8 cellular contexts compared by ENCODE assay signal in the genomic region with DNA sequence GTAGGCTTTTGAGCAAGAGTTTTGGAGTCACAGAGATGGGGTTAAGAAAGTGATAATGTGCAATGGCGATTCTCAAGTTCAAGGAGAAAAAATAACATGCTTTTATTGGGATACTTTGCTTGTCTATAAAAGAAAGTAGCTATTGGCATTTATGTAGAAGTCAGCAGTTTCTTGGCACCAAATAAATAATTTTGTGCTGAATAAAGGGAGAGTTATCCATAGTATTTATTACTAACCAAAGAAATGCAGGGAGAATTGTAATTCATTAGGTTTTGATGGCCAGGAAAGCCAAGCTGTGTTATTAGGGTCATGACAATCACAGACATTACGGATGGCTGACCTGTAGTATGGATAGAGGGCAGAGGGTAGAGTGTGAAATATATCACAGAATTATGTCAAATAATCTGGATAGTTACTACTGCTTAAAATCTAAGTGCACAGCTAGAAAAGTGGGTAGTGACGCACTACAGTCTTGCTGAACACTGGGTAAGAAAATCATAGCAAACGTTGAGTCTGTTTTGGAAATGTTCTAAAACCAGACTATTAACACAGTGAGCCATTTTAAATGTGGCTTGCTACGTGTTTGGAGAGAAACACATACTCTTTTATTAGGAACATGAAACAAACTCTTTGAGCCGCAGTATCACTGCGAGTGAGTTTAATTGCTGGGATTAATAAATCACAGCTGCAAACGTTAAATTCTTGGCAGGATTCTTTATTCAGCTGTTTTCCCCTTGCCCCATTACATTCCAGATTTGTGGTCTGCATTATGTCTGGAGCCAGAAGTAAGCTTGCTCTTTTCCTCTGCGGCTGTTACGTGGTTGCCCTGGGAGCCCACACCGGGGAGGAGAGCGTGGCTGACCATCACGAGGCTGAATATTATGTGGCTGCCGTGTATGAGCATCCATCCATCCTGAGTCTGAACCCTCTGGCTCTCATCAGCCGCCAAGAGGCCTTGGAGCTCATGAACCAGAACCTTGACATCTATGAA. TPM values are rescaled to one million over a fixed set of nuclear protein-coding genes. Genes with fewer than 3 reads are reported as not detected.
DNase-seq lines count a peak whose midpoint lies in the region; ATAC-seq, FAIRE-seq and TF ChIP-seq lines count a peak whose summit lies in the region.

No MANE protein-coding gene starts in this region.

- DNase-seq in natural killer cell treated with Interleukin-12 subunit alpha and Interleukin-12 subunit beta and Interleukin-15 and Interleukin-18, amount 100 ng/mL, for 72 hours (ENCODE audit: low spot score): no peak
- no peak for DNase-seq in natural killer cell
- peak; percentile 89 for DNase-seq in endothelial cell of umbilical vein (ENCODE audit: low read depth, low spot score)
- no peak for DNase-seq in omental fat pad (ENCODE audit: low spot score)
- DNase-seq in HuH-7 (ENCODE audit: low spot score): no peak
- no peak for DNase-seq in CD8-positive, alpha-beta memory T cell
- DNase-seq in NCI-H226: no peak

- CTCF ChIA-PET in endothelial cell of umbilical vein (lab: Charles Lee): interaction anchor here (0.6 to 4.7 kb wide), 4 partner anchors 11 to 177 kb away, joined by 3 to 44 read pairs (median 4); partner anchors contain the start of gene ANKRD28
- CTCF ChIA-PET in CD8-positive, alpha-beta memory T cell (lab: Charles Lee): interaction anchor here (1.6 to 2.0 kb wide), 2 partner anchors 8 to 177 kb away, joined by 5 to 7 read pairs; no protein-coding TSS in a partner anchor

- no peaks in the 10 kb centered on the region for H3K79me2 ChIP-seq in endothelial cell of umbilical vein (ENCODE audit: control insufficient read depth, insufficient read depth, low read length)

- no peaks in the 10 kb centered on the region for H3K9me3 ChIP-seq in endothelial cell of umbilical vein (replicated peaks; ENCODE audit: control insufficient read depth, insufficient read depth, low read length)
- no peaks in the 10 kb centered on the region for H3K9me3 ChIP-seq in CD8-positive, alpha-beta memory T cell (ENCODE audit: low read length)

- H3K27ac ChIP-seq in endothelial cell of umbilical vein (ENCODE audit: insufficient read depth, low read depth, low read length): peak overlapping the region; percentile 93
- no peak overlapping the region for H3K27ac ChIP-seq in CD8-positive, alpha-beta memory T cell (ENCODE audit: low read depth, low read length)

- no peaks in the 10 kb centered on the region for H3K36me3 ChIP-seq in endothelial cell of umbilical vein (ENCODE audit: control insufficient read depth in 2 of 2, extremely low read depth in 1 of 2, insufficient read depth in 2 of 2, low read length in 2 of 2)
- H3K36me3 ChIP-seq in CD8-positive, alpha-beta memory T cell (ENCODE audit: insufficient read depth, low read length): no peaks in the 10 kb centered on the region

- H2AFZ ChIP-seq in endothelial cell of umbilical vein (ENCODE audit: low read depth, low read length): peak overlapping the region; percentile 2

- FAIRE-seq in endothelial cell of umbilical vein (lab: Jason Lieb, UNC): peak; percentile 35

- no peaks in the 10 kb centered on the region for H3K36me3 Mint-ChIP-seq in natural killer cell treated with Interleukin-12 subunit alpha and Interleukin-12 subunit beta and Interleukin-15 and Interleukin-18, amount 100 ng/mL, for 72 hours
- no peaks in the 10 kb centered on the region for H3K36me3 Mint-ChIP-seq in natural killer cell
- H3K36me3 Mint-ChIP-seq in CD8-positive, alpha-beta memory T cell: peaks cover 0 to 11% (median 6%) of the 10 kb centered on the region in 3 donors

- H3K4me3 Mint-ChIP-seq in natural killer cell treated with Interleukin-12 subunit alpha and Interleukin-12 subunit beta and Interleukin-15 and Interleukin-18, amount 100 ng/mL, for 72 hours: peak overlapping the region; percentile 61
- no peak overlapping the region for H3K4me3 Mint-ChIP-seq in natural killer cell
- peak overlapping the region in 1 of 7 donors; percentile 6 for H3K4me3 Mint-ChIP-seq in CD8-positive, alpha-beta memory T cell

- peak overlapping the region; percentile 97 to 99 for H3K27ac Mint-ChIP-seq in natural killer cell treated with Interleukin-12 subunit alpha and Interleukin-12 subunit beta and Interleukin-15 and Interleukin-18, amount 100 ng/mL, for 72 hours
- H3K27ac Mint-ChIP-seq in natural killer cell: peak overlapping the region in 1 of 2 donors; percentile 65
- H3K27ac Mint-ChIP-seq in CD8-positive, alpha-beta memory T cell: peak overlapping the region in 1 of 8 donors; percentile 24

- TF ChIP-seq POLR2A in endothelial cell of umbilical vein (IDR thresholded peaks at IDR 0.05; ENCODE audit: low read depth, low read length): no peak

- H3K4me2 ChIP-seq in endothelial cell of umbilical vein (ENCODE audit: insufficient read depth, low read length): peak overlapping the region; percentile 21

- no peaks in the 10 kb centered on the region for H3K27me3 Mint-ChIP-seq in natural killer cell treated with Interleukin-12 subunit alpha and Interleukin-12 subunit beta and Interleukin-15 and Interleukin-18, amount 100 ng/mL, for 72 hours
- H3K27me3 Mint-ChIP-seq in natural killer cell (ENCODE audit: low read depth in 2 of 2): no peaks in the 10 kb centered on the region
- H3K27me3 Mint-ChIP-seq in CD8-positive, alpha-beta memory T cell: no peaks in the 10 kb centered on the region

- ATAC-seq in natural killer cell treated with Interleukin-12 subunit alpha and Interleukin-12 subunit beta and Interleukin-15 and Interleukin-18, amount 100 ng/mL, for 72 hours: no peak
- ATAC-seq in natural killer cell (no peak), omental fat pad (ENCODE audit: low FRiP score) (peak; percentile 49), GM21515 (IDR thresholded peaks at IDR 0.05; ENCODE audit: unreplicated experiment) (no peak)

- no peaks in the 10 kb centered on the region for H3K9me3 Mint-ChIP-seq in natural killer cell treated with Interleukin-12 subunit alpha and Interleukin-12 subunit beta and Interleukin-15 and Interleukin-18, amount 100 ng/mL, for 72 hours
- no peaks in the 10 kb centered on the region for H3K9me3 Mint-ChIP-seq in natural killer cell
- no peaks in the 10 kb centered on the region for H3K9me3 Mint-ChIP-seq in CD8-positive, alpha-beta memory T cell

- H3K9ac ChIP-seq in endothelial cell of umbilical vein (replicated peaks; ENCODE audit: extremely low read depth, insufficient read depth, low read length): peak overlapping the region; percentile 77

- no TSS peak for BruUV-seq in endothelial cell of umbilical vein (replicated peaks; lab: Mats Ljungman, UMichigan)

- no peaks in the 10 kb centered on the region for H4K20me1 ChIP-seq in endothelial cell of umbilical vein (replicated peaks; ENCODE audit: control insufficient read depth, extremely low read depth, insufficient read depth, low read length)

- no peak for TF ChIP-seq CTCF in natural killer cell (IDR thresholded peaks at IDR 0.05)
- no peak for TF ChIP-seq CTCF in endothelial cell of umbilical vein (IDR thresholded peaks at IDR 0.05; ENCODE audit: extremely low read depth in 1 of 2, insufficient read depth in 1 of 2, low read depth in 1 of 2, low read length in 2 of 2)
- no peak for TF ChIP-seq CTCF in omental fat pad (IDR thresholded peaks at IDR 0.05)

- peaks cover 63 to 70% of the 10 kb centered on the region in 2 donors for H3K4me1 Mint-ChIP-seq in natural killer cell treated with Interleukin-12 subunit alpha and Interleukin-12 subunit beta and Interleukin-15 and Interleukin-18, amount 100 ng/mL, for 72 hours (ENCODE audit: low read depth in 2 of 2)
- peaks cover 52 to 56% of the 10 kb centered on the region in 2 donors for H3K4me1 Mint-ChIP-seq in natural killer cell
- H3K4me1 Mint-ChIP-seq in CD8-positive, alpha-beta memory T cell: peaks cover 31 to 58% (median 54%) of the 10 kb centered on the region in 3 donors

- no peak overlapping the region for H3K4me3 ChIP-seq in endothelial cell of umbilical vein (replicated peaks in 1 of 3; ENCODE audit: insufficient read depth in 1 of 3, low read depth in 1 of 3, low read length in 3 of 3)
- no peak overlapping the region for H3K4me3 ChIP-seq in CD8-positive, alpha-beta memory T cell (ENCODE audit: low read length)

- H3K4me1 ChIP-seq in endothelial cell of umbilical vein (ENCODE audit: control insufficient read depth, extremely low read depth, insufficient read depth, low read length): peaks cover 81% of the 10 kb centered on the region
- peaks cover 21% of the 10 kb centered on the region for H3K4me1 ChIP-seq in CD8-positive, alpha-beta memory T cell (ENCODE audit: insufficient read depth, low read length)

- H3K9me1 ChIP-seq in endothelial cell of umbilical vein (replicated peaks; ENCODE audit: control insufficient read depth, extremely low read depth, insufficient read depth, low read length): no peaks in the 10 kb centered on the region

- POLR2A ChIA-PET in endothelial cell of umbilical vein (lab: Charles Lee): interaction anchor here (0.6 to 3.8 kb wide), 2 partner anchors 13 to 398 kb away, joined by 4 to 21 read pairs; no protein-coding TSS in a partner anchor
- POLR2A ChIA-PET in CD8-positive, alpha-beta memory T cell (lab: Charles Lee): no interaction called here

- dilution Hi-C loops in endothelial cell of umbilical vein (cut with MboI; ENCODE audit: extremely low pct_ligation_motif_present, low sequenced_read_pairs): loop anchor here (25.0 kb wide), 1 partner anchor 427 kb away; no protein-coding TSS in a partner anchor

- intact Hi-C loops in natural killer cell (cut with micrococcal nuclease): no loop called here
- intact Hi-C loops in endothelial cell of umbilical vein (cut with micrococcal nuclease): loop anchor here (5.0 to 10.0 kb wide), 2 partner anchors 340 to 847 kb away; no protein-coding TSS in a partner anchor

- H3K27me3 ChIP-seq in endothelial cell of umbilical vein (ENCODE audit: control insufficient read depth in 2 of 2, insufficient read depth in 2 of 2, low read length in 2 of 2): no peaks in the 10 kb centered on the region
- H3K27me3 ChIP-seq in CD8-positive, alpha-beta memory T cell (ENCODE audit: insufficient read depth, low read length, poor library complexity, severe bottlenecking): no peaks in the 10 kb centered on the region

RNA-seq across cellular contexts. Expression of gene BTD, which starts 33.4 kb away (rescaled TPM):
- total RNA-seq in natural killer cell treated with Interleukin-12 subunit alpha and Interleukin-12 subunit beta and Interleukin-15 and Interleukin-18, amount 100 ng/mL, for 72 hours: 1 to 10 TPM; 6.8 to 8.3 TPM
- 10 to 100 TPM; 19.9 to 27.5 (median 23.6) TPM for total RNA-seq in natural killer cell
- total RNA-seq in endothelial cell of umbilical vein: 18.7 and 20.3 TPM in 2 replicates
- polyA plus RNA-seq in endothelial cell of umbilical vein: 27.1 and 32.2 TPM in 2 replicates
- polyA plus RNA-seq in endothelial cell of umbilical vein (2011; cell fraction: cytosol; rRNA removed): 24.7 and 26.8 TPM in 2 replicates
- 22.9 and 23.5 TPM in 2 replicates for polyA plus RNA-seq in endothelial cell of umbilical vein (2011; cell fraction: nucleus; rRNA removed)
- 15.7 and 17.1 TPM in 2 replicates for polyA plus RNA-seq in endothelial cell of umbilical vein (2012)
- polyA minus RNA-seq in endothelial cell of umbilical vein: 48.8 and 59.8 TPM in 2 replicates
- polyA minus RNA-seq in endothelial cell of umbilical vein (2011; cell fraction: cytosol; rRNA and poly(A)+ RNA removed): 12.0 TPM
- 26.5 and 38.8 TPM in 2 replicates for polyA minus RNA-seq in endothelial cell of umbilical vein (2011; cell fraction: nucleus; rRNA and poly(A)+ RNA removed)
- total RNA-seq in omental fat pad: 10 to 100 TPM; 17.0 to 49.4 (median 41.6) TPM
- total RNA-seq in CD8-positive, alpha-beta memory T cell: 1 to 10 TPM; 5.5 to 6.0 TPM
- polyA plus RNA-seq in CD8-positive, alpha-beta memory T cell: 20.7 TPM

RNA-seq across cellular contexts. Expression of gene HACL1, which starts 33.6 kb away (rescaled TPM):
- total RNA-seq in natural killer cell treated with Interleukin-12 subunit alpha and Interleukin-12 subunit beta and Interleukin-15 and Interleukin-18, amount 100 ng/mL, for 72 hours: 10 to 100 TPM; 24.4 to 28.0 TPM
- 10 to 100 TPM; 36.7 to 39.8 (median 37.3) TPM for total RNA-seq in natural killer cell
- total RNA-seq in endothelial cell of umbilical vein: 27.4 and 29.9 TPM in 2 replicates
- polyA plus RNA-seq in endothelial cell of umbilical vein: 14.4 and 16.5 TPM in 2 replicates
- polyA plus RNA-seq in endothelial cell of umbilical vein (2011; cell fraction: cytosol; rRNA removed): 19.0 and 19.5 TPM in 2 replicates
- polyA plus RNA-seq in endothelial cell of umbilical vein (2011; cell fraction: nucleus; rRNA removed): 36.6 and 37.8 TPM in 2 replicates
- 18.1 and 24.8 TPM in 2 replicates for polyA plus RNA-seq in endothelial cell of umbilical vein (2012)
- 84.9 and 93.4 TPM in 2 replicates for polyA minus RNA-seq in endothelial cell of umbilical vein
- 17.7 TPM for polyA minus RNA-seq in endothelial cell of umbilical vein (2011; cell fraction: cytosol; rRNA and poly(A)+ RNA removed)
- polyA minus RNA-seq in endothelial cell of umbilical vein (2011; cell fraction: nucleus; rRNA and poly(A)+ RNA removed): 96.8 and 111 TPM in 2 replicates
- 10 to 100 TPM; 19.8 to 26.4 (median 21.1) TPM for total RNA-seq in omental fat pad
- 10 to 100 TPM; 34.6 to 37.7 TPM for total RNA-seq in CD8-positive, alpha-beta memory T cell
- polyA plus RNA-seq in CD8-positive, alpha-beta memory T cell: 35.0 TPM
